In the genomic region with DNA sequence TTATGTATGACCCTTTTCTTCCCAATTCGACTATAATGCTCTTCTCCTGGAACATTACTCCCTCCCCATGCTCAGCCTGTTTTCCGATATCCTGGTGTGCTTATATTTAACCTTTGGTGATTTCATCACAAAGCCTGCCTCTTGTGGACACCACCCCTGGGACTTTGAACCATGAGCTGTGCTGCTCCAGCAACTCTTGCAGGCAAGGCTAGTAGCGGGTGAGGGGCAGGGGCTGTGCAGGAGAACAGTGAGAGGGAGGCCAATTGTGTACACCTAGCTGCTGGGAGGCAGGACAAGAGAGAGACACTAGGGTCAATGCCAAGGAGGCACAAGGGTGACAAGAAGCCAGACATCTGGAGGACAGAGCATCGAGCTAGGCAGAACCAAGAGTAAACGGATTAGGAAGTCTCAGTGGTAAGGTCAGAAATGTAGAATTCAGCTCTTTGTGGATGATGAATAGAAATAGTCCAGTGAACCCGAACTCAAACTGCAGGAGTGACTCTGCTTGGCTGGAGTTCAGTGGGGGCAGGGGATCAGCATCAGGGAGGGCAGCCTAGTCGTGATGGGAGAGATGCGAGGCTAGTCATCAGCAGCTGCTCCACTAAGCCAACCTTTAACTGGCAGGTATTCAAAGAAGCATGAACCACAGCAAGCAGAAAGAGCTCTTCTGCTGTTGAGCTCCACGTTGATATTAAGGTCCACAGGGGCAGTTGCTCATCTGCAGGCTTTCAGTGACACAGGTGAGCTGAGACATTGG, we compare ENCODE assay signal across 14 cellular contexts. TPM values are rescaled to one million over a fixed set of nuclear protein-coding genes. Genes with fewer than 3 reads are reported as not detected.
DNase-seq lines count a peak whose midpoint lies in the region; ATAC-seq, FAIRE-seq and TF ChIP-seq lines count a peak whose summit lies in the region.
"Had no signal": no experiment of that assay in that cellular context is flagged by ENCODE, and none has a peak within 500 bp of the region (broad histone marks: within the 10 kb centered on the region; RNA-seq: fewer than 3 reads in every experiment).

No MANE protein-coding gene starts in this region.

- TF ChIP-seq POLR2A in A549 (IDR thresholded peaks at IDR 0.05; ENCODE audit: low read length) = no peak
- peak; percentile 28 for TF ChIP-seq POLR2A in right lobe of liver (IDR thresholded peaks at IDR 0.05)

- TF ChIP-seq CTCF in A549 (IDR thresholded peaks at IDR 0.05) = no peak
- peak; percentile 16 for TF ChIP-seq CTCF in epithelial cell of proximal tubule (conservative IDR thresholded peaks at IDR 0.05; ENCODE audit: low read depth, low read length)
- no peak for TF ChIP-seq CTCF in right lobe of liver (IDR thresholded peaks at IDR 0.05)
- no peak for TF ChIP-seq CTCF in endodermal cell (conservative IDR thresholded peaks at IDR 0.05)
- no peak for TF ChIP-seq CTCF in tibial artery (IDR thresholded peaks at IDR 0.05)

- CTCF ChIA-PET in A549 (lab: Yijun Ruan, JAX) = interaction anchor here (0.8 to 1.6 kb wide), 8 partner anchors 8 to 79 kb away, joined by 3 to 8 read pairs (median 3); no protein-coding TSS in a partner anchor

- no peak overlapping the region for H3K4me3 ChIP-seq in A549
- peak overlapping the region; percentile 12 for H3K4me3 ChIP-seq in epithelial cell of proximal tubule (ENCODE audit: low read depth, low read length)
- H3K4me3 ChIP-seq in right lobe of liver = no peak overlapping the region
- no peak overlapping the region for H3K4me3 ChIP-seq in endodermal cell (ENCODE audit: low read length)
- H3K4me3 ChIP-seq in tibial artery = no peak overlapping the region

- no peaks in the 10 kb centered on the region for H3K36me3 ChIP-seq in right lobe of liver
- no peaks in the 10 kb centered on the region for H3K36me3 ChIP-seq in endodermal cell (ENCODE audit: control insufficient read depth, insufficient read depth, low read length)
- no peaks in the 10 kb centered on the region for H3K36me3 ChIP-seq in tibial artery

- H3K27me3 ChIP-seq in right lobe of liver (no peaks in the 10 kb centered on the region), endodermal cell (ENCODE audit: control insufficient read depth, insufficient read depth, low read length, poor library complexity, severe bottlenecking) (no peaks in the 10 kb centered on the region), tibial artery (peaks cover 0 to 28% of the 10 kb centered on the region in 2 donors)

- peaks cover 11% of the 10 kb centered on the region for H3K27me3 Mint-ChIP-seq in endodermal cell (ENCODE audit: insufficient read depth)

- intact Hi-C loops in right lobe of liver (cut with DNase I) = no loop called here
- intact Hi-C loops in tibial artery (cut with DNase I; ENCODE audit: low total_unique reads) = no loop called here

- H3K4me2 ChIP-seq in A549 = peak overlapping the region; percentile 63

- H3K9me3 ChIP-seq in A549 (no peaks in the 10 kb centered on the region), right lobe of liver (no peaks in the 10 kb centered on the region), endodermal cell (ENCODE audit: control insufficient read depth, low read length) (no peaks in the 10 kb centered on the region), tibial artery (no peaks in the 10 kb centered on the region)

- H3K27ac ChIP-seq in A549 = peak overlapping the region; percentile 58
- H3K27ac ChIP-seq in right lobe of liver = peak overlapping the region in 2 of 3 donors; percentile 65 to 81
- no peak overlapping the region for H3K27ac ChIP-seq in endodermal cell (ENCODE audit: low read depth, low read length)
- no peak overlapping the region for H3K27ac ChIP-seq in tibial artery
- H3K27ac ChIP-seq: RWPE1 had no signal

- H3K4me1 ChIP-seq in A549 (peaks cover 21% of the 10 kb centered on the region), right lobe of liver (peaks cover 0 to 21% (median 10%) of the 10 kb centered on the region in 4 donors), endodermal cell (ENCODE audit: control insufficient read depth, insufficient read depth, low read length) (no peaks in the 10 kb centered on the region), tibial artery (no peaks in the 10 kb centered on the region)

- no peak overlapping the region for H3K4me3 Mint-ChIP-seq in endodermal cell

- TF ChIP-seq RAD21 in A549 (conservative IDR thresholded peaks at IDR 0.05 in 1 of 2, IDR thresholded peaks at IDR 0.05 in 1 of 2) = no peak

- FAIRE-seq in A549 (lab: Jason Lieb, UNC) = no peak
- FAIRE-seq: H1 had no signal

- no peak overlapping the region for H3K27ac Mint-ChIP-seq in endodermal cell

- ATAC-seq in A549 (peak; percentile 76 to 85; a peak in 5 of 6 replicates), right lobe of liver (peak; percentile 94 to 97 (median 96)), HG03469 (IDR thresholded peaks at IDR 0.05; ENCODE audit: unreplicated experiment) (no peak), GM18870 (IDR thresholded peaks at IDR 0.05; ENCODE audit: unreplicated experiment) (no peak)

- POLR2A ChIA-PET in A549 (lab: Yijun Ruan, JAX) = no interaction called here

- TF ChIP-seq EP300 in A549 (IDR thresholded peaks at IDR 0.05) = no peak

- H3K9me3 Mint-ChIP-seq in endodermal cell = no peaks in the 10 kb centered on the region

- H3K9ac ChIP-seq in endodermal cell (ENCODE audit: extremely low read depth, low read length, poor library complexity, severe bottlenecking) = no peak overlapping the region

- DNase-seq in A549 (ENCODE audit: low read depth in 1 of 2, low spot score in 1 of 2) (peak in 1 of 2 experiments; percentile 56), HuH-7 (ENCODE audit: low spot score) (peak; percentile 78), epithelial cell of proximal tubule (ENCODE audit: low read depth) (peak; percentile 31), right lobe of liver (peak; percentile 82 to 91 (median 91)), endodermal cell (no peak), tibial artery (no peak)
- DNase-seq: C1 segment of cervical spinal cord, NCI-H187 treated with DMSO at 0.1 percent for 48 hours, NCI-H345, NCI-H69 had no signal

- 23% methylated on average over 9 of the region's 9 CpGs for WGBS in A549 (ENCODE audit: missing lambda C conversion rate)
- 23% methylated on average over 6 of the region's 9 CpGs for WGBS in right lobe of liver (ENCODE audit: insufficient coverage, low coverage, low lambda C conversion rate, missing lambda C conversion rate)
- 90 to 91% methylated on average over 8 to 9 of the region's 9 CpGs for WGBS in endodermal cell (ENCODE audit: insufficient coverage in 1 of 2, insufficient read length in 1 of 2), 2 experiments

- H3K36me3 Mint-ChIP-seq in endodermal cell (ENCODE audit: low read depth) = no peaks in the 10 kb centered on the region

- H3K4me1 Mint-ChIP-seq in endodermal cell = no peaks in the 10 kb centered on the region

TF ChIP-seq in A549, 52 proteins besides CTCF, POLR2A, EP300 and RAD21:
- TF ChIP-seq JUNB (IDR thresholded peaks at IDR 0.05) (no peak), CEBPB (IDR thresholded peaks at IDR 0.05) (0 out of 4 replicates have a peak, but pooled peaks of 1 of the 2 experiments have one; percentile 11), POLR2AphosphoS2 (conservative IDR thresholded peaks at IDR 0.05; ENCODE audit: low read length) (no peak)
TF ChIP-seq in A549: peak in this region for 1.

RNA-seq across cellular contexts. Expression of a gene that starts 31.0 kb away (rescaled TPM):
- polyA plus RNA-seq in A549 (2011; rRNA removed) = 48.7 and 51.7 TPM in 2 replicates
- polyA plus RNA-seq in A549 (2012; cell fraction: cytosol; rRNA removed) = 14.5 and 16.0 TPM in 2 replicates
- 25.5 and 38.1 TPM in 2 replicates for polyA plus RNA-seq in A549 (2012; cell fraction: nucleus; rRNA removed)
- 31.1 to 42.2 TPM (median 33.8 TPM) in 3 replicates for polyA plus RNA-seq in A549 (2017; fragmentation: RNase III; extraction: RNeasy Plus Mini Kit Qiagen cat#74134 plus additional on column Dnase treatment)
- 53.7 and 59.5 TPM in 2 replicates for polyA minus RNA-seq in A549 (2011; rRNA and poly(A)+ RNA removed)
- total RNA-seq in epithelial cell of proximal tubule = 40.6 and 44.9 TPM in 2 replicates
- total RNA-seq in right lobe of liver = 1 to 10 TPM in 4 of 6 experiments, under 1 TPM in 2; 0.42 to 4.6 (median 1.9) TPM
- 10 to 100 TPM; 74.8 to 90.5 TPM for total RNA-seq in endodermal cell
- 66.5 TPM for polyA plus RNA-seq in endodermal cell (2013, experiment 1 of 2)
- 75.5 TPM for polyA plus RNA-seq in endodermal cell (2013, experiment 2 of 2)

Comparison
In these comparisons a context has a peak if more than half of its experiments do, and no peak if none do; other contexts are left out.
1. ATAC-seq: peak in A549 (2 of 2) and right lobe of liver (4 of 4); none in HG03469 (single experiment) and GM18870 (single experiment).
2. DNase-seq: peak in HuH-7 (single experiment), epithelial cell of proximal tubule (single experiment) and right lobe of liver (3 of 3); none in endodermal cell (single experiment) and tibial artery (0 of 2).
3. H3K27ac ChIP-seq: peak in A549 (2 of 2) and right lobe of liver (2 of 3); none in endodermal cell (single experiment) and tibial artery (0 of 2).